3 cellular contexts compared by ENCODE assay signal in genomic region chr17:31019004-31019403, GRCh38.
TF ChIP-seq lines count a peak whose summit lies in the region.

No MANE protein-coding gene starts in this region.

TF ChIP-seq in HepG2, 621 proteins besides CTCF, POLR2A, EP300 and RAD21:
- TF ChIP-seq MAFF (IDR thresholded peaks at IDR 0.05; ENCODE audit: low read depth, low read length) (0 out of 2 replicates have a peak, but pooled peaks have one; percentile 24), MAFK (conservative IDR thresholded peaks at IDR 0.05 in 1 of 2, IDR thresholded peaks at IDR 0.05 in 1 of 2; ENCODE audit: low read length in 2 of 2) (peak; percentile 31 to 54; a peak in 2 of 4 replicates), ZFP90 (CRISPR knock-in tag; IDR thresholded peaks at IDR 0.05; ENCODE audit: borderline replicate concordance) (no peak)

TF ChIP-seq in IMR-90, 13 proteins besides CTCF, POLR2A, EP300 and RAD21:
- TF ChIP-seq MAFK (IDR thresholded peaks at IDR 0.05; ENCODE audit: low read depth, low read length), result peak; percentile 32; the same call in 1 of the 2 replicates
- no peak for TF ChIP-seq MAZ (IDR thresholded peaks at IDR 0.05; ENCODE audit: borderline replicate concordance, low read depth, low read length)
- no peak for TF ChIP-seq MXI1 (IDR thresholded peaks at IDR 0.05; ENCODE audit: borderline replicate concordance, low read depth, low read length)

TF ChIP-seq in WTC11, 78 proteins besides CTCF, POLR2A, EP300 and RAD21:
- TF ChIP-seq CBFB (CRISPR knock-in tag; IDR thresholded peaks at IDR 0.05; ENCODE audit: low read depth) (no peak), ELF4 (CRISPR knock-in tag; IDR thresholded peaks at IDR 0.05; ENCODE audit: low read depth) (no peak), ZNF121 (CRISPR knock-in tag; IDR thresholded peaks at IDR 0.05) (peak; percentile 75; the same call in 1 of the 2 replicates)
